Comparison of ENCODE assay signal across 8 cellular contexts in the genomic region with DNA sequence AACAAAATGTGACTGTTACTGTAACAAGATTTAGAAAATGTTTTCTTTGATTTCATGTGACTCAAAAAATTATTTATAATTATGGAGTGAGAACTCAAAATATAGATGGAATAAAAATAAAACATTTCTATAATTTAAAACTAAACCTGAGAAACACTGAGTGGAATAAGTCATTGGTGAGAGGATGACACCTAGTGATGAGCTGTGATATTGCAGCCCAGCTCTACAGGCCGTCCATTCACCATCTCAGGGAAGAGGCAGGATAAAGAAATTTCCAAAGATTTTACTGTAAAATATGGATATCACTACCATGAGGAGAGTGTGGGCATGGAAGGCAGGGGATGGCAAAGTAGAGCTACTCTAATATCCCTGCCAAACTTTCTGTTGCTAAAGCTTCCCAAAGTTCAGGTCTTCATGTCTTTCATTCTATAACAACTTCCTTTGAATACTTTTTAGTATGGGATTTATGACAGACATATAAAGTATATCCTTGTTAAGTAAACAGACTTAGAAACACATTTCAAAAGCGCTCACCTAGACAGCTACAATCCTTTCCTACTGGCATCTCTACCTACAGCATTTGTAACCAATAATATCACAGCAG.
DNase-seq lines count a peak whose midpoint lies in the region; ATAC-seq, FAIRE-seq and TF ChIP-seq lines count a peak whose summit lies in the region.

No MANE protein-coding gene starts in this region.

- peak; percentile 59 for TF ChIP-seq CTCF in HL-60 (IDR thresholded peaks at IDR 0.05; ENCODE audit: insufficient read depth, low read length)
- peak; percentile 52 for TF ChIP-seq CTCF in astrocyte (IDR thresholded peaks at IDR 0.05; ENCODE audit: insufficient read depth, low read depth, low read length)
- TF ChIP-seq CTCF in lung (IDR thresholded peaks at IDR 0.05; ENCODE audit: control extremely low read depth, extremely low read depth) = peak; percentile 23

- FAIRE-seq in astrocyte (lab: Jason Lieb, UNC) = no peak

- H3K9ac ChIP-seq in astrocyte (ENCODE audit: low read length) = no peak overlapping the region

- no peaks in the 10 kb centered on the region for H3K27me3 Mint-ChIP-seq in astrocyte (ENCODE audit: low read depth, unreplicated experiment)

- H3K27ac ChIP-seq in HL-60 (replicated peaks) = no peak overlapping the region
- no peak overlapping the region for H3K27ac ChIP-seq in astrocyte (ENCODE audit: low read depth, low read length)
- no peak overlapping the region for H3K27ac ChIP-seq in lung (ENCODE audit: low read depth in 1 of 2, low read length in 1 of 2)

- H3K79me2 ChIP-seq in astrocyte (ENCODE audit: insufficient read depth, low read length) = no peaks in the 10 kb centered on the region

- H3K27me3 ChIP-seq in HL-60 (ENCODE audit: insufficient read depth, poor library complexity, severe bottlenecking) (no peaks in the 10 kb centered on the region), astrocyte (ENCODE audit: insufficient read depth, low read length) (no peaks in the 10 kb centered on the region), lung (ENCODE audit: control insufficient read depth, insufficient read depth) (no peaks in the 10 kb centered on the region)

- H3K4me3 ChIP-seq in HL-60 (replicated peaks; ENCODE audit: insufficient read depth, low read length) = no peak overlapping the region
- no peak overlapping the region for H3K4me3 ChIP-seq in astrocyte (ENCODE audit: insufficient read depth, low read depth, low read length)
- no peak overlapping the region for H3K4me3 ChIP-seq in lung

- DNase-seq in CD1c-positive myeloid dendritic cell (ENCODE audit: extremely low spot score) = peak; percentile 38
- DNase-seq in HL-60 (ENCODE audit: low read depth in 1 of 2, low spot score in 1 of 2) = peak in 1 of 2 experiments; percentile 37
- no peak for DNase-seq in astrocyte (ENCODE audit: low read depth)
- DNase-seq in lung (ENCODE audit: low spot score) = no peak
- no peak for DNase-seq in LoVo (ENCODE audit: low spot score)

- no peaks in the 10 kb centered on the region for H3K4me1 Mint-ChIP-seq in astrocyte (ENCODE audit: low read depth, unreplicated experiment)

- ATAC-seq in lung (ENCODE audit: insufficient read depth, low FRiP score) = no peak
- no peak for ATAC-seq in GM19452 (IDR thresholded peaks at IDR 0.05; ENCODE audit: unreplicated experiment)
- ATAC-seq in HG03025 (IDR thresholded peaks at IDR 0.05; ENCODE audit: low FRiP score, unreplicated experiment) = no peak
- no peak for ATAC-seq in HG03521 (IDR thresholded peaks at IDR 0.05; ENCODE audit: unreplicated experiment)

- H4K20me1 ChIP-seq in astrocyte (ENCODE audit: insufficient read depth, low read length) = no peaks in the 10 kb centered on the region

- H3K4me2 ChIP-seq in astrocyte (ENCODE audit: low read length) = no peak overlapping the region

- H3K9me3 Mint-ChIP-seq in astrocyte (ENCODE audit: unreplicated experiment) = peaks cover 14% of the 10 kb centered on the region

- H3K36me3 ChIP-seq in astrocyte (ENCODE audit: insufficient read depth, low read length) (no peaks in the 10 kb centered on the region), lung (ENCODE audit: control insufficient read depth in 2 of 2, insufficient read depth in 2 of 2, low read length in 2 of 2) (no peaks in the 10 kb centered on the region)

- H3K9me3 ChIP-seq in astrocyte (ENCODE audit: insufficient read depth, low read depth, low read length) = peaks cover 3% of the 10 kb centered on the region
- peaks cover 3 to 6% of the 10 kb centered on the region in 2 donors for H3K9me3 ChIP-seq in lung (ENCODE audit: control insufficient read depth in 2 of 2, insufficient read depth in 1 of 2, low read length in 1 of 2)

- 91 to 95% methylated on average over 2 of the region's 2 CpGs for WGBS in lung, 2 donors

- no peak overlapping the region for H3K27ac Mint-ChIP-seq in astrocyte (ENCODE audit: unreplicated experiment)

- H3K36me3 Mint-ChIP-seq in astrocyte (ENCODE audit: low read depth, unreplicated experiment) = peaks cover 4% of the 10 kb centered on the region

- no peak overlapping the region for H3K4me3 Mint-ChIP-seq in astrocyte (ENCODE audit: unreplicated experiment)

- H2AFZ ChIP-seq in astrocyte (ENCODE audit: low read depth, low read length) = no peak overlapping the region

- no peaks in the 10 kb centered on the region for H3K4me1 ChIP-seq in astrocyte (ENCODE audit: insufficient read depth, low read length)
- no peaks in the 10 kb centered on the region for H3K4me1 ChIP-seq in lung (ENCODE audit: control insufficient read depth in 2 of 2, insufficient read depth in 2 of 2, low read length in 2 of 2)
